In genomic region chr2:240468300-240469238, GRCh38 we compare ENCODE assay signal across 10 cellular contexts. TPM values are rescaled to one million over a fixed set of nuclear protein-coding genes. Genes with fewer than 3 reads are reported as not detected.
A peak's percentile ranks its signal among the peaks of the same experiment; 100 is the strongest.
DNase-seq lines count a peak whose midpoint lies in the region; ATAC-seq and TF ChIP-seq lines count a peak whose summit lies in the region.
"Had no signal": no experiment of that assay in that cellular context is flagged by ENCODE, and none has a peak within 500 bp of the region (broad histone marks: within the 10 kb centered on the region; RNA-seq: fewer than 3 reads in every experiment).

No MANE protein-coding gene starts in this region.

- no peak overlapping the region for H3K27ac Mint-ChIP-seq in GM23338
- no peak overlapping the region for H3K27ac Mint-ChIP-seq in progenitor cell of endocrine pancreas

- H3K4me3 Mint-ChIP-seq in GM23338 (no peak overlapping the region), progenitor cell of endocrine pancreas (ENCODE audit: low read depth) (no peak overlapping the region)

- H3K9me3 ChIP-seq in BLaER1 treated with 17β-estradiol and CSF1 and Interleukin-3, amounts not matched to agents 10 nM and 100 nM (replicated peaks in 1 of 11), result peaks cover 11 to 20% (median 16%) of the 10 kb centered on the region in 11 experiments
- H3K9me3 ChIP-seq: Caco-2 had no signal

- no peaks in the 10 kb centered on the region for H3K9me2 ChIP-seq in GM23338 (ENCODE audit: insufficient read depth)

- H3K4me1 Mint-ChIP-seq in GM23338 (peaks cover 3% of the 10 kb centered on the region; the same call in 1 of the 3 replicates), progenitor cell of endocrine pancreas (ENCODE audit: low read depth) (peaks cover 2% of the 10 kb centered on the region)

- peaks cover 3% of the 10 kb centered on the region; the same call in 1 of the 3 replicates for H3K36me3 Mint-ChIP-seq in GM23338 (ENCODE audit: low read depth)
- peaks cover 1% of the 10 kb centered on the region for H3K36me3 Mint-ChIP-seq in progenitor cell of endocrine pancreas (ENCODE audit: insufficient read depth)

- H3K27me3 ChIP-seq in BLaER1 treated with 17β-estradiol and CSF1 and Interleukin-3, amounts not matched to agents 10 nM and 100 nM, result no peaks in the 10 kb centered on the region
- H3K27me3 ChIP-seq in GM23338 (ENCODE audit: insufficient read depth), result 0 out of 2 replicates have a peak, but pooled peaks cover 8% of the 10 kb centered on the region

- no peak overlapping the region for H3K4me3 ChIP-seq in BLaER1 treated with 17β-estradiol and CSF1 and Interleukin-3, amounts not matched to agents 10 nM and 100 nM
- no peak overlapping the region for H3K4me3 ChIP-seq in GM23338

- H3K27me3 Mint-ChIP-seq in GM23338 (ENCODE audit: insufficient read depth, low read depth, poor library complexity), result peaks cover 8% of the 10 kb centered on the region
- H3K27me3 Mint-ChIP-seq in progenitor cell of endocrine pancreas, result no peaks in the 10 kb centered on the region

- peaks cover 0 to 37% (median 17%) of the 10 kb centered on the region in 11 experiments; a peak in 15 of 22 replicates for H3K36me3 ChIP-seq in BLaER1 treated with 17β-estradiol and CSF1 and Interleukin-3, amounts not matched to agents 10 nM and 100 nM
- no peaks in the 10 kb centered on the region for H3K36me3 ChIP-seq in GM23338 (ENCODE audit: insufficient read depth)

- H3K27ac ChIP-seq in BLaER1 treated with 17β-estradiol and CSF1 and Interleukin-3, amounts not matched to agents 10 nM and 100 nM, result peak overlapping the region in 1 of 11 experiments; percentile 28; a peak in 1 of 22 replicates
- H3K27ac ChIP-seq in GM23338 (ENCODE audit: low read depth), result no peak overlapping the region

- H3K9ac ChIP-seq in BLaER1 treated with 17β-estradiol and CSF1 and Interleukin-3, amounts not matched to agents 10 nM and 100 nM, result 0 out of 22 replicates have a peak overlapping the region, but pooled peaks of 2 of the 11 experiments have one; percentile 17 to 73

- no peak overlapping the region for H2AFZ ChIP-seq in GM23338

- no peak for DNase-seq in GM23338 (ENCODE audit: low spot score)
- peak in 23 of 42 donors; percentile 1 to 43 (median 16) for DNase-seq in head of caudate nucleus
- peak; percentile 14 for DNase-seq in progenitor cell of endocrine pancreas (ENCODE audit: low spot score, unreplicated experiment)
- no peak for DNase-seq in HuH-7.5 (ENCODE audit: low spot score)
- no peak for DNase-seq in NCI-H1694 (lab: John Stamatoyannopoulos, UW)
- DNase-seq: NCI-H2171 treated with DMSO at 0.1 percent for 48 hours, SW 1271 had no signal

- peak; percentile 13 for ATAC-seq in GM23338
- no peak for ATAC-seq in HG02763 (IDR thresholded peaks at IDR 0.05; ENCODE audit: unreplicated experiment)

- TF ChIP-seq CTCF in GM23338 (conservative IDR thresholded peaks at IDR 0.05; ENCODE audit: low read depth in 2 of 2) (no peak), progenitor cell of endocrine pancreas (IDR thresholded peaks at IDR 0.05; ENCODE audit: unreplicated experiment) (no peak)

- H3F3A ChIP-seq in GM23338 (replicated peaks; ENCODE audit: low read depth), result no peaks in the 10 kb centered on the region

- H3K9me3 Mint-ChIP-seq in GM23338 (0 out of 3 replicates have a peak, but pooled peaks cover 3% of the 10 kb centered on the region), progenitor cell of endocrine pancreas (ENCODE audit: low read depth) (peaks cover 6% of the 10 kb centered on the region)

- peaks cover 44 to 80% (median 74%) of the 10 kb centered on the region in 10 experiments for H3K4me1 ChIP-seq in BLaER1 treated with 17β-estradiol and CSF1 and Interleukin-3, amounts not matched to agents 10 nM and 100 nM
- H3K4me1 ChIP-seq in GM23338 (ENCODE audit: insufficient read depth), result no peaks in the 10 kb centered on the region
- H3K4me1 ChIP-seq: Caco-2 had no signal

- intact Hi-C loops in head of caudate nucleus (cut with DNase I), result no loop called here

- no peaks in the 10 kb centered on the region for H3K79me2 ChIP-seq in GM23338 (replicated peaks; ENCODE audit: insufficient read depth)

- peak overlapping the region in 8 of 11 experiments; percentile 50 to 97 (median 80); a peak in 15 of 22 replicates for H3K4me2 ChIP-seq in BLaER1 treated with 17β-estradiol and CSF1 and Interleukin-3, amounts not matched to agents 10 nM and 100 nM
- no peak overlapping the region for H3K4me2 ChIP-seq in GM23338

- H4K20me1 ChIP-seq in BLaER1 treated with 17β-estradiol and CSF1 and Interleukin-3, amounts not matched to agents 10 nM and 100 nM, result peaks cover 0 to 69% (median 45%) of the 10 kb centered on the region in 11 experiments; a peak in 19 of 22 replicates
- H4K20me1 ChIP-seq in GM23338 (replicated peaks; ENCODE audit: insufficient read depth), result no peaks in the 10 kb centered on the region

TF ChIP-seq in GM23338, 12 proteins besides CTCF, POLR2A, EP300 and RAD21:
- TF ChIP-seq POLR2AphosphoS5 (IDR thresholded peaks at IDR 0.05; ENCODE audit: low read depth), result no peak

RNA-seq across cellular contexts. Expression of gene GPC1, which starts 33.1 kb away (rescaled TPM):
- 46.2 and 56.9 TPM in 2 replicates for total RNA-seq in GM23338 (2014; rRNA removed; shearing (Covaris generic))
- 9.0 and 10.8 TPM in 2 replicates for polyA plus RNA-seq in GM23338 (2016; fragmentation: Nextera tagmentation; extraction: Ambion mirVana)
- 88.5 and 91.4 TPM in 2 replicates for total RNA-seq in progenitor cell of endocrine pancreas

Comparison
In these comparisons a context has a peak if more than half of its experiments do, and no peak if none do; other contexts are left out.
1. DNase-seq: peak in head of caudate nucleus (23 of 42) and progenitor cell of endocrine pancreas (single experiment); none in GM23338 (single experiment), HuH-7.5 (single experiment) and NCI-H1694 (single experiment).